13 cellular contexts compared by ENCODE assay signal in the genomic region with DNA sequence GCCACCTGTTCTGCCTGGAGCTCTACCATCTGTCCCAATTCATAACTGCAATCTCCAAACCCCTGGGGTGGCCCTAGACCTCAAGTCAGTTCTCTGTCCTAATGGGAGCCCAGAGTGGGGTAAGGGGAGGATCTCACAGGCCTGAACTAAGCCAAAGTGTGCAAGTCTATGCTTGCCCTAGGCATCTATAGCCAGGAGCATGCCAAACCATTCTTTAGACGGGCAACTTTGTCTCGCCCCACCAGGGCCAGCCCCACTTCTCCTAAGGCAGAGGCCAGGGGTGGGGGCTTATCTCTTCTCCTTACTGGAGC. TPM values are rescaled to one million over a fixed set of nuclear protein-coding genes. Genes with fewer than 3 reads are reported as not detected.
A peak's percentile ranks its signal among the peaks of the same experiment; 100 is the strongest.
DNase-seq lines count a peak whose midpoint lies in the region; ATAC-seq and TF ChIP-seq lines count a peak whose summit lies in the region.
"Had no signal": no experiment of that assay in that cellular context is flagged by ENCODE, and none has a peak within 500 bp of the region (broad histone marks: within the 10 kb centered on the region; RNA-seq: fewer than 3 reads in every experiment).

No MANE protein-coding gene starts in this region.

- H3K27me3 ChIP-seq in KMS-11 (ENCODE audit: insufficient read depth, low read depth): no peaks in the 10 kb centered on the region; the same call in 1 of the 2 replicates
- H3K27me3 ChIP-seq: pancreas had no signal

- H3K36me3 ChIP-seq in KMS-11 (ENCODE audit: insufficient read depth): no peaks in the 10 kb centered on the region
- H3K36me3 ChIP-seq: ascending aorta, pancreas had no signal

- no peak overlapping the region for H3K27ac Mint-ChIP-seq in endothelial cell (ENCODE audit: unreplicated experiment)

- peaks cover 13% of the 10 kb centered on the region for H3K4me1 Mint-ChIP-seq in endothelial cell (ENCODE audit: unreplicated experiment)

- no peak overlapping the region for H3K9ac ChIP-seq in KMS-11

- no peaks in the 10 kb centered on the region for H3K36me3 Mint-ChIP-seq in endothelial cell (ENCODE audit: low read depth, unreplicated experiment)

- H3K9me3 Mint-ChIP-seq in endothelial cell (ENCODE audit: unreplicated experiment): no peaks in the 10 kb centered on the region

- in situ Hi-C loops in GM13977 (cut with MboI; ENCODE audit: low pct_unique_long_range_greater_than_20kb, low sequenced_read_pairs, unreplicated experiment): loop anchor here (10.0 kb wide), 2 partner anchors 203 to 423 kb away; no protein-coding TSS in a partner anchor

- no peaks in the 10 kb centered on the region for H3K4me1 ChIP-seq in KMS-11 (ENCODE audit: low read depth, poor library complexity, severe bottlenecking)
- H3K4me1 ChIP-seq: pancreas had no signal

- H3K79me2 ChIP-seq in KMS-11 (ENCODE audit: insufficient read depth, low read depth): no peaks in the 10 kb centered on the region
- H3K79me2 ChIP-seq: hepatocyte had no signal

- TF ChIP-seq CTCF in GM13977 (IDR thresholded peaks at IDR 0.05; ENCODE audit: extremely low read depth, insufficient read depth, missing control alignments) (peak; percentile 0), KMS-11 (conservative IDR thresholded peaks at IDR 0.05; ENCODE audit: low read depth, low read length) (peak; percentile 44), endothelial cell (IDR thresholded peaks at IDR 0.05; ENCODE audit: unreplicated experiment) (peak; percentile 12)

- no peak overlapping the region for H3K27ac ChIP-seq in KMS-11
- H3K27ac ChIP-seq: ascending aorta, epithelial cell of prostate, hepatocyte, pancreas had no signal

- H2AFZ ChIP-seq in KMS-11 (ENCODE audit: low read depth): no peak overlapping the region
- H2AFZ ChIP-seq: hepatocyte had no signal

- DNase-seq in GM13977 (ENCODE audit: low spot score) (no peak), endothelial cell (ENCODE audit: low spot score) (no peak), LoVo (ENCODE audit: low spot score) (no peak), ureter (ENCODE audit: low spot score) (no peak), T-helper 1 cell (no peak), NCI-H187 treated with DMSO at 0.1 percent for 48 hours (lab: John Stamatoyannopoulos, UW) (no peak)

- no peak overlapping the region for H3K4me2 ChIP-seq in KMS-11
- H3K4me2 ChIP-seq: hepatocyte had no signal

- H3K27me3 Mint-ChIP-seq in endothelial cell (ENCODE audit: unreplicated experiment): peaks cover 22% of the 10 kb centered on the region

- peak; percentile 14 for ATAC-seq in GM21529 (IDR thresholded peaks at IDR 0.05; ENCODE audit: unreplicated experiment)

- H3K4me3 ChIP-seq in KMS-11 (IDR thresholded peaks at IDR 0.05; ENCODE audit: insufficient read depth, low read depth, low read length): no peak overlapping the region
- H3K4me3 ChIP-seq: ascending aorta, hepatocyte, pancreas had no signal

- no peak overlapping the region for H3K4me3 Mint-ChIP-seq in endothelial cell (ENCODE audit: unreplicated experiment)

- no peaks in the 10 kb centered on the region for H4K20me1 ChIP-seq in KMS-11 (ENCODE audit: insufficient read depth)

RNA-seq across cellular contexts. Expression of a gene that starts 3.3 kb away (rescaled TPM):
- total RNA-seq in endothelial cell (ENCODE audit: unreplicated experiment) (0.80 TPM), ureter (0.81 TPM)

RNA-seq across cellular contexts. Expression of a gene that starts 52.3 kb away (rescaled TPM):
- not detected for total RNA-seq in endothelial cell (ENCODE audit: unreplicated experiment)
- not detected for total RNA-seq in ureter
- total RNA-seq: ascending aorta, lung microvascular endothelial cell, pancreas had no signal
